ENCODE assay signal across 1 cellular context in the genomic region with DNA sequence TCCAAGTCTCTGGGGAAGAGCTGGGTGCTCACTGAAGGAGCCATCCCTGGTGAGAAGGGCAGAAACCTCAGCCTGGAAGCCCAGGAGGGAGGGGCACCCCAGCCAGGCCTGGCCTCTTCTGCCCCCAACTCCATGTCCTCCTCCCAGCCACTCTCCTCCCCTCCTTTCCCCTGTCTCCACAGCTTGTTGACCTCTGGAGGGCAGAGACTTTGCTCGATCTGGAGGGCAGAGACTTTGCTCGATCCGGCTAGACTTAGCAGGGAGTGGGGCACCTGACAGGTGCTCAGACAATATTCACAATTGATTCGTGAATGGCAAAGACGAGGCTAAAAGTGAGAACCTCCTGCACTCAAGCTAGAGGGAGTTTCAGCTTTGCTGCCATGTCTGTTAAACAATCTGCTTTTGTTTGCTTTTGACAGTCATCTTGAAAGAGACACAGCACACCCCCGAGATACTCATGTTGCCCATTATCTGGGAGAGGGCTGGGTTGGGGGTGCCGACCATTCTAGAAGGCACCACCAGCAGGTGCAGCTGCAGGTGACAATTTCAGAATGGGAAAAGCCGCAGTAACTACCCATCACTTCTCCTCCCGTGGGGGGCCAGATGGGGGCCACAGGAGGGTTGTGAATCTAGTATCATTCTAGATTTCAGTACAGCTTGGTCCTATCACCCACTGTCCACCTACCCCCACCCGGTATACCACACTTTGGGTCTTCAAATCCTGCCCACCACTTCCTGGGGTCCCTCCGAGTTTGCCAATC.
TF ChIP-seq lines count a peak whose summit lies in the region.

No MANE protein-coding gene starts in this region.

TF ChIP-seq in GM12878, 131 proteins besides CTCF, POLR2A, EP300 and RAD21:
- no peak for TF ChIP-seq NR2F1 (conservative IDR thresholded peaks at IDR 0.05)
- no peak for TF ChIP-seq ASH2L (IDR thresholded peaks at IDR 0.05; ENCODE audit: borderline replicate concordance, low read depth)
- TF ChIP-seq, protein P1, sequence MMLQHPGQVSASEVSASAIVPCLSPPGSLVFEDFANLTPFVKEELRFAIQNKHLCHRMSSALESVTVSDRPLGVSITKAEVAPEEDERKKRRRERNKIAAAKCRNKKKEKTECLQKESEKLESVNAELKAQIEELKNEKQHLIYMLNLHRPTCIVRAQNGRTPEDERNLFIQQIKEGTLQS (IDR thresholded peaks at IDR 0.05; ENCODE audit: borderline replicate concordance, extremely low read depth, low read depth, low read length), result no peak
- TF ChIP-seq YY1 (IDR thresholded peaks at IDR 0.05; ENCODE audit: low read depth, low read length), result 0 out of 2 replicates have a peak, but pooled peaks have one; percentile 26
- peak; percentile 60; the same call in 1 of the 2 replicates for TF ChIP-seq JUNB (IDR thresholded peaks at IDR 0.05)
- no peak for TF ChIP-seq CREB1 (IDR thresholded peaks at IDR 0.05; ENCODE audit: low read depth)
- peak; percentile 71; the same call in 1 of the 2 replicates for TF ChIP-seq TCF3 (IDR thresholded peaks at IDR 0.05; ENCODE audit: borderline replicate concordance, insufficient read depth, low read depth, low read length)
- TF ChIP-seq BCL11A (IDR thresholded peaks at IDR 0.05; ENCODE audit: low read depth, low read length), result 0 out of 2 replicates have a peak, but pooled peaks have one; percentile 30
- no peak for TF ChIP-seq RAD51 (IDR thresholded peaks at IDR 0.05)
- peak in 1 of 2 experiments; percentile 48; a peak in 1 of 4 replicates for TF ChIP-seq BHLHE40 (IDR thresholded peaks at IDR 0.05; ENCODE audit: borderline replicate concordance in 1 of 2, low read depth in 2 of 2, low read length in 1 of 2)
- no peak for TF ChIP-seq ATF7 (IDR thresholded peaks at IDR 0.05; ENCODE audit: low read depth)
- 0 out of 2 replicates have a peak, but pooled peaks have one; percentile 35 for TF ChIP-seq HDGF (IDR thresholded peaks at IDR 0.05)
- TF ChIP-seq MTA3 (IDR thresholded peaks at IDR 0.05; ENCODE audit: borderline replicate concordance, low read length), result 0 out of 2 replicates have a peak, but pooled peaks have one; percentile 14
- TF ChIP-seq, protein P2, sequence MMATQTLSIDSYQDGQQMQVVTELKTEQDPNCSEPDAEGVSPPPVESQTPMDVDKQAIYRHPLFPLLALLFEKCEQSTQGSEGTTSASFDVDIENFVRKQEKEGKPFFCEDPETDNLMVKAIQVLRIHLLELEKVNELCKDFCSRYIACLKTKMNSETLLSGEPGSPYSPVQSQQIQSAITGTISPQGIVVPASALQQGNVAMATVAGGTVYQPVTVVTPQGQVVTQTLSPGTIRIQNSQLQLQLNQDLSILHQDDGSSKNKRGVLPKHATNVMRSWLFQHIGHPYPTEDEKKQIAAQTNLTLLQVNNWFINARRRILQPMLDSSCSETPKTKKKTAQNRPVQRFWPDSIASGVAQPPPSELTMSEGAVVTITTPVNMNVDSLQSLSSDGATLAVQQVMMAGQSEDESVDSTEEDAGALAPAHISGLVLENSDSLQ (IDR thresholded peaks at IDR 0.05), result peak; percentile 22; the same call in 1 of the 2 replicates
- peak; percentile 57; the same call in 1 of the 2 replicates for TF ChIP-seq DPF2 (IDR thresholded peaks at IDR 0.05)
- TF ChIP-seq CBX3 (IDR thresholded peaks at IDR 0.05; ENCODE audit: borderline replicate concordance, low read depth), result no peak
- TF ChIP-seq SMARCA5 (IDR thresholded peaks at IDR 0.05), result no peak
- peak; percentile 28; the same call in 1 of the 2 replicates for TF ChIP-seq IKZF1 (conservative IDR thresholded peaks at IDR 0.05)
- 0 out of 2 replicates have a peak, but pooled peaks have one; percentile 19 for TF ChIP-seq TAF1 (IDR thresholded peaks at IDR 0.05; ENCODE audit: borderline replicate concordance, low read depth, low read length)
- TF ChIP-seq ZNF24 (IDR thresholded peaks at IDR 0.05), result no peak
- TF ChIP-seq EGR1 (IDR thresholded peaks at IDR 0.05; ENCODE audit: borderline replicate concordance in 1 of 2, low read depth in 2 of 2, low read length in 2 of 2), result no peak
- no peak for TF ChIP-seq NR2C2 (IDR thresholded peaks at IDR 0.05; ENCODE audit: borderline replicate concordance, control insufficient read depth, insufficient read length, low read depth)
- peak; percentile 48; the same call in 1 of the 2 replicates for TF ChIP-seq TCF12 (IDR thresholded peaks at IDR 0.05; ENCODE audit: low read depth, low read length)
- peak; percentile 63; the same call in 1 of the 2 replicates for TF ChIP-seq IRF4 (IDR thresholded peaks at IDR 0.05; ENCODE audit: low read depth, low read length)
- TF ChIP-seq PAX5 (IDR thresholded peaks at IDR 0.05; ENCODE audit: borderline replicate concordance, low read depth, low read length), result no peak
TF ChIP-seq in GM12878: peak in this region for 13.
